In the genomic region with DNA sequence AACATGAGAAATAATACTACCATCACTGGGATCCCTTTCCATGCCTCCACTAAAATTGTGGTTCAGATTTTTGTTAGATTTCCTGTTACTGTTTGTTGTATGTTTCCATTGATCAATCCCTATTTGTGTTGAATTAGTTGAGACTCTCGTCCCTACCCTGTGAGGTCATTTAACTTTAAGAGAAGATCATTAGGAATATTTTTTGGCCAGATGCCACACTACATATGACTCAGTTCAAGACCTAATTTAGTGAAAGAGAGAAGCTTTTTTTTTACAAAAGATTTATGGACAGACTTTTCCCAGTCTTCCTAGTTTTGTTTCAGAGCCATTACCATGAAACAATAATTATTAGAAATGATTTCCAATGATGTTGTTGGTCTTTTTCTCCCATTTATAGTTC, we compare ENCODE assay signal across 17 cellular contexts. TPM values are rescaled to one million over a fixed set of nuclear protein-coding genes. Genes with fewer than 3 reads are reported as not detected.
DNase-seq lines count a peak whose midpoint lies in the region; ATAC-seq and TF ChIP-seq lines count a peak whose summit lies in the region.
"Had no signal": no experiment of that assay in that cellular context is flagged by ENCODE, and none has a peak within 500 bp of the region (broad histone marks: within the 10 kb centered on the region; RNA-seq: fewer than 3 reads in every experiment).

No MANE protein-coding gene starts in this region.

- DNase-seq in activated naive CD4-positive, alpha-beta T cell treated with anti-CD3 and anti-CD28 coated beads, Interleukin-2, amount 10 ng/mL, durations not matched to agents 7 days and 5 days, result no peak
- no peak for DNase-seq in SK-N-SH
- DNase-seq in epithelial cell of esophagus (ENCODE audit: low read depth), result peak; percentile 44
- peak; percentile 15 for DNase-seq in retinal pigment epithelial cell (ENCODE audit: low read depth)
- no peak for DNase-seq in ovary
- no peak for DNase-seq in DMS153 (lab: John Stamatoyannopoulos, UW)
- DNase-seq: activated CD4-positive, alpha-beta T cell treated with anti-CD3 and anti-CD28 coated beads, Interleukin-2, amount 10 ng/mL, durations not matched to agents 24 days and 14 days; activated T-cell treated with anti-CD3 and anti-CD28 coated beads, Interleukin-2, amount 50 U/mL, for 4 hours; CD8-positive, alpha-beta T cell; cerebellar nuclear complex; GOT3; islet precursor cell; NCI-H1694; NCI-H226 had no signal

- no peaks in the 10 kb centered on the region for H3K79me2 ChIP-seq in SK-N-SH (ENCODE audit: insufficient read depth)

- no peaks in the 10 kb centered on the region for H3K9me3 Mint-ChIP-seq in activated naive CD4-positive, alpha-beta T cell treated with anti-CD3 and anti-CD28 coated beads, Interleukin-2, amount 50 U/mL, for 24 hours
- no peaks in the 10 kb centered on the region for H3K9me3 Mint-ChIP-seq in activated naive CD4-positive, alpha-beta T cell treated with anti-CD3 and anti-CD28 coated beads, Interleukin-2, amount 10 ng/mL, durations not matched to agents 7 days and 5 days
- H3K9me3 Mint-ChIP-seq: activated CD4-positive, alpha-beta T cell treated with anti-CD3 and anti-CD28 coated beads, Interleukin-2, amount 10 ng/mL, durations not matched to agents 24 days and 14 days; activated T-cell treated with anti-CD3 and anti-CD28 coated beads, Interleukin-2, amount 50 U/mL, for 4 hours; CD8-positive, alpha-beta T cell had no signal

- H3K4me1 ChIP-seq in SK-N-SH (ENCODE audit: control insufficient read depth in 1 of 2, insufficient read depth in 2 of 2, low read depth in 1 of 2, low read length in 1 of 2) (no peaks in the 10 kb centered on the region), ovary (ENCODE audit: insufficient read depth) (no peaks in the 10 kb centered on the region)

- H3K4me2 ChIP-seq in SK-N-SH, result no peak overlapping the region

- no peak overlapping the region for H2AFZ ChIP-seq in SK-N-SH (ENCODE audit: low read depth)

- no peaks in the 10 kb centered on the region for H3K27me3 Mint-ChIP-seq in activated naive CD4-positive, alpha-beta T cell treated with anti-CD3 and anti-CD28 coated beads, Interleukin-2, amount 50 U/mL, for 24 hours
- H3K27me3 Mint-ChIP-seq in activated naive CD4-positive, alpha-beta T cell treated with anti-CD3 and anti-CD28 coated beads, Interleukin-2, amount 10 ng/mL, durations not matched to agents 7 days and 5 days, result no peaks in the 10 kb centered on the region
- H3K27me3 Mint-ChIP-seq: activated CD4-positive, alpha-beta T cell treated with anti-CD3 and anti-CD28 coated beads, Interleukin-2, amount 10 ng/mL, durations not matched to agents 24 days and 14 days had no signal

- peak overlapping the region; percentile 79 for H3K27ac Mint-ChIP-seq in activated naive CD4-positive, alpha-beta T cell treated with anti-CD3 and anti-CD28 coated beads, Interleukin-2, amount 50 U/mL, for 24 hours
- H3K27ac Mint-ChIP-seq in activated naive CD4-positive, alpha-beta T cell treated with anti-CD3 and anti-CD28 coated beads, Interleukin-2, amount 10 ng/mL, durations not matched to agents 7 days and 5 days, result no peak overlapping the region

- peaks cover 23% of the 10 kb centered on the region for H3F3A ChIP-seq in SK-N-SH (replicated peaks; ENCODE audit: insufficient read depth)

- peaks cover 68% of the 10 kb centered on the region for H3K4me1 Mint-ChIP-seq in activated naive CD4-positive, alpha-beta T cell treated with anti-CD3 and anti-CD28 coated beads, Interleukin-2, amount 50 U/mL, for 24 hours
- H3K4me1 Mint-ChIP-seq in activated naive CD4-positive, alpha-beta T cell treated with anti-CD3 and anti-CD28 coated beads, Interleukin-2, amount 10 ng/mL, durations not matched to agents 7 days and 5 days, result peaks cover 34% of the 10 kb centered on the region

- H3K4me3 Mint-ChIP-seq in activated naive CD4-positive, alpha-beta T cell treated with anti-CD3 and anti-CD28 coated beads, Interleukin-2, amount 50 U/mL, for 24 hours, result no peak overlapping the region
- no peak overlapping the region for H3K4me3 Mint-ChIP-seq in activated naive CD4-positive, alpha-beta T cell treated with anti-CD3 and anti-CD28 coated beads, Interleukin-2, amount 10 ng/mL, durations not matched to agents 7 days and 5 days
- H3K4me3 Mint-ChIP-seq: activated T-cell treated with anti-CD3 and anti-CD28 coated beads, Interleukin-2, amount 50 U/mL, for 4 hours had no signal

- no peak for TF ChIP-seq CTCF in SK-N-SH (IDR thresholded peaks at IDR 0.05)
- no peak for TF ChIP-seq CTCF in epithelial cell of esophagus (IDR thresholded peaks at IDR 0.05; ENCODE audit: insufficient read depth, low read depth, low read length, missing control alignments)
- no peak for TF ChIP-seq CTCF in retinal pigment epithelial cell (conservative IDR thresholded peaks at IDR 0.05; ENCODE audit: low read depth, low read length)
- no peak for TF ChIP-seq CTCF in ovary (IDR thresholded peaks at IDR 0.05)

- no peak overlapping the region for H3K9ac ChIP-seq in SK-N-SH

- TF ChIP-seq EP300 in SK-N-SH (IDR thresholded peaks at IDR 0.05; ENCODE audit: borderline replicate concordance in 1 of 2, low read depth in 1 of 2, low read length in 1 of 2) (no peak), ovary (IDR thresholded peaks at IDR 0.05) (no peak)

- H3K36me3 ChIP-seq in SK-N-SH (replicated peaks in 1 of 2; ENCODE audit: control insufficient read depth in 1 of 2, insufficient read depth in 2 of 2, low read length in 1 of 2) (peaks cover 28 to 38% of the 10 kb centered on the region in 2 experiments), ovary (no peaks in the 10 kb centered on the region)
- H3K36me3 ChIP-seq: right atrium auricular region had no signal

- H4K20me1 ChIP-seq in SK-N-SH (ENCODE audit: insufficient read depth), result peaks cover 4% of the 10 kb centered on the region; the same call in 1 of the 2 replicates

- POLR2A ChIA-PET in SK-N-SH (lab: Yijun Ruan, JAX), result no interaction called here

- whole genome bisulfite sequencing in SK-N-SH (ENCODE audit: low lambda C conversion rate), result 33% methylated on average over 1 of the region's 1 CpG
- 58 to 80% (median 77%) methylated on average over 1 of the region's 1 CpG for WGBS in ovary, 3 donors

- no peak for TF ChIP-seq RAD21 in SK-N-SH (IDR thresholded peaks at IDR 0.05; ENCODE audit: low read length)

- intact Hi-C loops in ovary (cut with DNase I), result no loop called here

- H3K36me3 Mint-ChIP-seq in activated naive CD4-positive, alpha-beta T cell treated with anti-CD3 and anti-CD28 coated beads, Interleukin-2, amount 50 U/mL, for 24 hours, result peaks cover 2% of the 10 kb centered on the region
- peaks cover 19% of the 10 kb centered on the region for H3K36me3 Mint-ChIP-seq in activated naive CD4-positive, alpha-beta T cell treated with anti-CD3 and anti-CD28 coated beads, Interleukin-2, amount 10 ng/mL, durations not matched to agents 7 days and 5 days

- ATAC-seq in GM21423 (IDR thresholded peaks at IDR 0.05; ENCODE audit: unreplicated experiment), result no peak

- no peak for TF ChIP-seq POLR2A in ovary (IDR thresholded peaks at IDR 0.05)

- H3K27ac ChIP-seq in SK-N-SH (ENCODE audit: low read depth in 2 of 2, low read length in 1 of 2), result peak overlapping the region in 1 of 2 experiments; percentile 21; a peak in 1 of 4 replicates
- H3K27ac ChIP-seq in ovary, result no peak overlapping the region
- H3K27ac ChIP-seq: right atrium auricular region had no signal

- no peak overlapping the region for H3K4me3 ChIP-seq in SK-N-SH (ENCODE audit: low read depth in 2 of 2, low read length in 1 of 2)
- H3K4me3 ChIP-seq in epithelial cell of esophagus (ENCODE audit: low read length), result no peak overlapping the region
- no peak overlapping the region for H3K4me3 ChIP-seq in retinal pigment epithelial cell (ENCODE audit: low read length)
- no peak overlapping the region for H3K4me3 ChIP-seq in ovary
- H3K4me3 ChIP-seq: right atrium auricular region had no signal

- H3K9me2 ChIP-seq in SK-N-SH, result no peaks in the 10 kb centered on the region

- H3K9me3 ChIP-seq in SK-N-SH (no peaks in the 10 kb centered on the region), ovary (no peaks in the 10 kb centered on the region)
- H3K9me3 ChIP-seq: right atrium auricular region had no signal

- no peaks in the 10 kb centered on the region for H3K27me3 ChIP-seq in SK-N-SH (ENCODE audit: insufficient read depth)
- H3K27me3 ChIP-seq in ovary, result no peaks in the 10 kb centered on the region
- H3K27me3 ChIP-seq: right atrium auricular region had no signal

- CTCF ChIA-PET in activated naive CD4-positive, alpha-beta T cell treated with anti-CD3 and anti-CD28 coated beads, Interleukin-2, amount 10 ng/mL, durations not matched to agents 7 days and 5 days (lab: Charles Lee), result interaction anchor here (1.7 kb wide), 1 partner anchor 118 kb away, joined by 4 read pairs; no protein-coding TSS in a partner anchor
- CTCF ChIA-PET in SK-N-SH (lab: Yijun Ruan, JAX), result interaction anchor here (0.9 to 3.2 kb wide), 5 partner anchors 16 to 120 kb away, joined by 3 to 16 read pairs (median 5); no protein-coding TSS in a partner anchor

TF ChIP-seq in SK-N-SH, 30 proteins besides CTCF, POLR2A, EP300 and RAD21 (continues in another document):
- TF ChIP-seq FOXM1 (IDR thresholded peaks at IDR 0.05; ENCODE audit: low read depth) (no peak), SMC3 (IDR thresholded peaks at IDR 0.05; ENCODE audit: low read depth, low read length) (no peak), FOSL2 (IDR thresholded peaks at IDR 0.05; ENCODE audit: borderline replicate concordance, low read depth) (peak; percentile 16; the same call in 1 of the 2 replicates), POLR2AphosphoS5 (IDR thresholded peaks at IDR 0.05; ENCODE audit: low read depth, low read length) (peak; percentile 26; the same call in 1 of the 2 replicates)
- TF ChIP-seq, protein P1, sequence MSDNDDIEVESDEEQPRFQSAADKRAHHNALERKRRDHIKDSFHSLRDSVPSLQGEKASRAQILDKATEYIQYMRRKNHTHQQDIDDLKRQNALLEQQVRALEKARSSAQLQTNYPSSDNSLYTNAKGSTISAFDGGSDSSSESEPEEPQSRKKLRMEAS (IDR thresholded peaks at IDR 0.05; ENCODE audit: low read depth), result no peak
- TF ChIP-seq, protein P2, sequence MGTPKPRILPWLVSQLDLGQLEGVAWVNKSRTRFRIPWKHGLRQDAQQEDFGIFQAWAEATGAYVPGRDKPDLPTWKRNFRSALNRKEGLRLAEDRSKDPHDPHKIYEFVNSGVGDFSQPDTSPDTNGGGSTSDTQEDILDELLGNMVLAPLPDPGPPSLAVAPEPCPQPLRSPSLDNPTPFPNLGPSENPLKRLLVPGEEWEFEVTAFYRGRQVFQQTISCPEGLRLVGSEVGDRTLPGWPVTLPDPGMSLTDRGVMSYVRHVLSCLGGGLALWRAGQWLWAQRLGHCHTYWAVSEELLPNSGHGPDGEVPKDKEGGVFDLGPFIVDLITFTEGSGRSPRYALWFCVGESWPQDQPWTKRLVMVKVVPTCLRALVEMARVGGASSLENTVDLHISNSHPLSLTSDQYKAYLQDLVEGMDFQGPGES (IDR thresholded peaks at IDR 0.05; ENCODE audit: low read depth, low read length), result no peak

RNA-seq across cellular contexts. Expression of a gene that starts 35.5 kb away (rescaled TPM):
- polyA plus RNA-seq in SK-N-SH (2012; rRNA removed) (46.2 and 84.1 TPM in 2 replicates), ovary (10 to 100 TPM; 24.7 to 42.0 TPM)
- 55.8 and 63.7 TPM in 2 replicates for polyA plus RNA-seq in SK-N-SH (2012; cell fraction: cytosol; rRNA removed)
- polyA plus RNA-seq in SK-N-SH (2012; cell fraction: nucleus; rRNA removed), result 66.1 and 96.6 TPM in 2 replicates
- 10 to 100 TPM; 46.2 to 98.0 (median 74.2) TPM for total RNA-seq in ovary

Comparison
In these comparisons a context has a peak if more than half of its experiments do, and no peak if none do; other contexts are left out.
1. DNase-seq: peak in epithelial cell of esophagus (single experiment) and retinal pigment epithelial cell (single experiment); none in activated naive CD4-positive, alpha-beta T cell treated with anti-CD3 and anti-CD28 coated beads, Interleukin-2, amount 10 ng/mL, durations not matched to agents 7 days and 5 days (single experiment), SK-N-SH (single experiment), ovary (0 of 5) and DMS153 (single experiment).